Comparison of ENCODE assay signal across 10 cellular contexts in the genomic region with DNA sequence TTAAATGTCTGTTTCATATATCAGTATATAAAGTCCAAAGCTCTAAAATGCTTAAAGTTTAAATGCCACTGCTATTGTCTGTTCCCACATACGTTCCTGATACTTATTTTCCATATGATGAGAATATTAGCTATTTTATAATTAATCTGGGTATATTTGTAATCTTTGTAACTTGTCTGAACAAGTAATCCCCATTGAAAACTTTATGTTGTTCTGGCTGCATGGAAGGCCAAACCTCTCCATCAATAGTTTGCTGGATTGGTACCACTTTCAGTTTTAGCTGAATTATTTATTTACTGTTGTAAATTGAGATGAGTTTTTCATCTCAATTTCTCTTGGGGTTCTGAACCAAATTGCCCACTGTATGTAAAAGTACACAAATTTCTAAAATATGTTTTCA. TPM values are rescaled to one million over a fixed set of nuclear protein-coding genes. Genes with fewer than 3 reads are reported as not detected.
DNase-seq lines count a peak whose midpoint lies in the region; ATAC-seq, FAIRE-seq and TF ChIP-seq lines count a peak whose summit lies in the region.
"Had no signal": no experiment of that assay in that cellular context is flagged by ENCODE, and none has a peak within 500 bp of the region (broad histone marks: within the 10 kb centered on the region; RNA-seq: fewer than 3 reads in every experiment).

No MANE protein-coding gene starts in this region.

- peaks cover 34% of the 10 kb centered on the region for H3K4me1 ChIP-seq in cardiac muscle cell (ENCODE audit: low read depth)
- peaks cover 3 to 15% of the 10 kb centered on the region in 2 donors for H3K4me1 ChIP-seq in ascending aorta
- H3K4me1 ChIP-seq in kidney (ENCODE audit: control insufficient read depth in 1 of 2, insufficient read depth in 1 of 2, low read depth in 1 of 2, low read length in 2 of 2), result peaks cover 2 to 13% of the 10 kb centered on the region in 2 donors
- H3K4me1 ChIP-seq in neuronal stem cell (ENCODE audit: control insufficient read depth in 2 of 2, insufficient read depth in 1 of 2, low read depth in 1 of 2, low read length in 2 of 2), result peaks cover 0 to 2% of the 10 kb centered on the region in 2 donors

- no peak overlapping the region for H3K23ac ChIP-seq in neuronal stem cell (ENCODE audit: low read depth, low read length, poor library complexity)

- no peak overlapping the region for H4K8ac ChIP-seq in neuronal stem cell (ENCODE audit: low read depth, low read length)

- WGBS in neuronal stem cell (ENCODE audit: extremely low coverage in 2 of 2, insufficient read length in 2 of 2, insufficient replicate concordance in 1 of 2), 2 donors, result no CpG with 5 or more reads among the region's 1 CpG

- H3K9me3 Mint-ChIP-seq in type B pancreatic cell, result no peaks in the 10 kb centered on the region

- no peaks in the 10 kb centered on the region for H3K27me3 Mint-ChIP-seq in type B pancreatic cell

- H4K91ac ChIP-seq in neuronal stem cell (ENCODE audit: low read depth, low read length, poor library complexity), result no peak overlapping the region

- H3K9ac ChIP-seq in kidney (ENCODE audit: low read length in 2 of 2) (peak overlapping the region in 1 of 2 donors; percentile 96), neuronal stem cell (ENCODE audit: low read depth, low read length, poor library complexity) (no peak overlapping the region)

- H3K4ac ChIP-seq in neuronal stem cell (ENCODE audit: low read length), result no peak overlapping the region

- no peak for DNase-seq in cardiac muscle cell (ENCODE audit: low read depth in 1 of 2, low spot score in 1 of 2)
- DNase-seq in Right ventricle myocardium superior, result no peak
- no peak for DNase-seq in ascending aorta (ENCODE audit: low spot score in 2 of 2)
- no peak for DNase-seq in kidney
- DNase-seq in type B pancreatic cell (ENCODE audit: extremely low spot score, unreplicated experiment), result no peak
- DNase-seq in HK-2 (ENCODE audit: unreplicated experiment), result no peak
- DNase-seq in neuronal stem cell (ENCODE audit: low spot score), result no peak

- no peak overlapping the region for H2AFZ ChIP-seq in neuronal stem cell (ENCODE audit: low read length)

- intact Hi-C loops in Right ventricle myocardium superior (cut with DNase I), result no loop called here
- intact Hi-C loops in ascending aorta (cut with DNase I), result loop anchor here (10.0 kb wide), 1 partner anchor 1562 kb away; a partner anchor contains a TSS
- intact Hi-C loops in kidney (cut with DNase I), result no loop called here

- H2AK5ac ChIP-seq in neuronal stem cell (ENCODE audit: low read depth, low read length), result no peak overlapping the region

- H3K9me3 ChIP-seq in cardiac muscle cell (ENCODE audit: low read depth), result no peaks in the 10 kb centered on the region
- H3K9me3 ChIP-seq in ascending aorta, result no peaks in the 10 kb centered on the region
- no peaks in the 10 kb centered on the region for H3K9me3 ChIP-seq in kidney (ENCODE audit: control insufficient read depth in 1 of 2, low read length in 2 of 2)
- H3K9me3 ChIP-seq in neuronal stem cell (replicated peaks in 1 of 2; ENCODE audit: control insufficient read depth in 2 of 2, insufficient read depth in 1 of 2, low read depth in 1 of 2, low read length in 2 of 2), result no peaks in the 10 kb centered on the region

- peaks cover 27% of the 10 kb centered on the region for H3K4me1 Mint-ChIP-seq in type B pancreatic cell (ENCODE audit: unreplicated experiment)

- no peaks in the 10 kb centered on the region for H3K36me3 Mint-ChIP-seq in type B pancreatic cell

- no peak overlapping the region for H3K18ac ChIP-seq in neuronal stem cell (ENCODE audit: low read length)

- no peak overlapping the region for H2BK12ac ChIP-seq in neuronal stem cell (ENCODE audit: low read length)

- no peaks in the 10 kb centered on the region for H3K36me3 ChIP-seq in cardiac muscle cell
- no peaks in the 10 kb centered on the region for H3K36me3 ChIP-seq in ascending aorta
- H3K36me3 ChIP-seq in kidney (ENCODE audit: control insufficient read depth in 1 of 2, insufficient read depth in 2 of 2, low read length in 2 of 2), result no peaks in the 10 kb centered on the region
- H3K36me3 ChIP-seq in neuronal stem cell (replicated peaks in 1 of 2; ENCODE audit: control insufficient read depth in 2 of 2, insufficient read depth in 2 of 2, low read length in 2 of 2), result peaks cover 0 to 4% of the 10 kb centered on the region in 2 donors

- no peaks in the 10 kb centered on the region for H3K79me1 ChIP-seq in neuronal stem cell (ENCODE audit: low read depth, low read length)

- H3K4me3 Mint-ChIP-seq in type B pancreatic cell, result peak overlapping the region; percentile 100

- FAIRE-seq in kidney (lab: Jason Lieb, UNC), result no peak
- FAIRE-seq: D721Med, H54 had no signal

- H3K14ac ChIP-seq in neuronal stem cell (ENCODE audit: low read length), result no peak overlapping the region

- no peak overlapping the region for H2BK120ac ChIP-seq in neuronal stem cell (ENCODE audit: low read depth, low read length)

- no peak overlapping the region for H2BK15ac ChIP-seq in neuronal stem cell (ENCODE audit: low read length)

- ATAC-seq in Right ventricle myocardium superior (ENCODE audit: poor library complexity) (no peak), GM21825 (IDR thresholded peaks at IDR 0.05; ENCODE audit: unreplicated experiment) (no peak)

- peak overlapping the region; percentile 99 for H3K27ac Mint-ChIP-seq in type B pancreatic cell

- TF ChIP-seq CTCF in cardiac muscle cell (IDR thresholded peaks at IDR 0.05; ENCODE audit: low read depth, low read length), result no peak
- TF ChIP-seq CTCF in ascending aorta (IDR thresholded peaks at IDR 0.05), result no peak
- TF ChIP-seq CTCF in kidney (IDR thresholded peaks at IDR 0.05; ENCODE audit: borderline replicate concordance, extremely low read depth, insufficient read depth), result no peak
- TF ChIP-seq CTCF in type B pancreatic cell (conservative IDR thresholded peaks at IDR 0.05), result no peak

- peak overlapping the region; percentile 86 for H3K27ac ChIP-seq in cardiac muscle cell
- H3K27ac ChIP-seq in ascending aorta, result peak overlapping the region in 1 of 2 donors; percentile 91
- no peak overlapping the region for H3K27ac ChIP-seq in kidney (ENCODE audit: low read depth in 2 of 2, low read length in 2 of 2)
- H3K27ac ChIP-seq in neuronal stem cell (replicated peaks; ENCODE audit: low read length), result no peak overlapping the region

- H3K27me3 ChIP-seq in cardiac muscle cell, result no peaks in the 10 kb centered on the region
- no peaks in the 10 kb centered on the region for H3K27me3 ChIP-seq in ascending aorta
- no peaks in the 10 kb centered on the region for H3K27me3 ChIP-seq in neuronal stem cell (ENCODE audit: control insufficient read depth in 3 of 3, insufficient read depth in 3 of 3, low read depth in 1 of 3, low read length in 3 of 3)

- H3K4me3 ChIP-seq in cardiac muscle cell, result peak overlapping the region; percentile 53
- peak overlapping the region; percentile 81 to 86 for H3K4me3 ChIP-seq in ascending aorta
- peak overlapping the region; percentile 83 to 89 for H3K4me3 ChIP-seq in kidney (ENCODE audit: low read length in 2 of 2)
- peak overlapping the region in 1 of 2 donors; percentile 77 for H3K4me3 ChIP-seq in neuronal stem cell (ENCODE audit: low read length in 2 of 2)

- no peak overlapping the region for H3K4me2 ChIP-seq in neuronal stem cell (ENCODE audit: insufficient read depth, low read length, poor library complexity, severe bottlenecking)

- H2BK5ac ChIP-seq in neuronal stem cell (ENCODE audit: low read length), result no peak overlapping the region

RNA-seq across cellular contexts. Expression of a gene that starts 1.5 kb away (rescaled TPM):
- total RNA-seq in cardiac muscle cell, result 17.7 and 44.5 TPM in 2 replicates
- 45.6 and 51.4 TPM in 2 replicates for polyA plus RNA-seq in cardiac muscle cell
- total RNA-seq in Right ventricle myocardium superior, result 25.5 TPM
- 8.3 TPM for total RNA-seq in ascending aorta
- 66.8 TPM for total RNA-seq in kidney
- polyA plus RNA-seq in kidney (ENCODE audit: insufficient read depth, low read depth, low replicate concordance), result 6.9 TPM
- 38.8 and 54.7 TPM in 2 replicates for total RNA-seq in type B pancreatic cell (ENCODE audit: low replicate concordance)
- polyA plus RNA-seq in neuronal stem cell (2013, experiment 1 of 2), result 19.6 TPM
- 15.9 TPM for polyA plus RNA-seq in neuronal stem cell (2013, experiment 2 of 2)

RNA-seq across cellular contexts. Expression of a gene that starts 1.8 kb away (rescaled TPM):
- total RNA-seq in cardiac muscle cell (72.6 and 116 TPM in 2 replicates), Right ventricle myocardium superior (49.8 TPM), ascending aorta (79.6 TPM), kidney (49.7 TPM), type B pancreatic cell (ENCODE audit: low replicate concordance) (57.3 and 59.1 TPM in 2 replicates)
- polyA plus RNA-seq in cardiac muscle cell (44.0 and 56.3 TPM in 2 replicates), kidney (ENCODE audit: insufficient read depth, low read depth, low replicate concordance) (34.5 TPM)
- 67.5 TPM for polyA plus RNA-seq in neuronal stem cell (2013, experiment 1 of 2)
- polyA plus RNA-seq in neuronal stem cell (2013, experiment 2 of 2), result 65.7 TPM
